In the genomic region with DNA sequence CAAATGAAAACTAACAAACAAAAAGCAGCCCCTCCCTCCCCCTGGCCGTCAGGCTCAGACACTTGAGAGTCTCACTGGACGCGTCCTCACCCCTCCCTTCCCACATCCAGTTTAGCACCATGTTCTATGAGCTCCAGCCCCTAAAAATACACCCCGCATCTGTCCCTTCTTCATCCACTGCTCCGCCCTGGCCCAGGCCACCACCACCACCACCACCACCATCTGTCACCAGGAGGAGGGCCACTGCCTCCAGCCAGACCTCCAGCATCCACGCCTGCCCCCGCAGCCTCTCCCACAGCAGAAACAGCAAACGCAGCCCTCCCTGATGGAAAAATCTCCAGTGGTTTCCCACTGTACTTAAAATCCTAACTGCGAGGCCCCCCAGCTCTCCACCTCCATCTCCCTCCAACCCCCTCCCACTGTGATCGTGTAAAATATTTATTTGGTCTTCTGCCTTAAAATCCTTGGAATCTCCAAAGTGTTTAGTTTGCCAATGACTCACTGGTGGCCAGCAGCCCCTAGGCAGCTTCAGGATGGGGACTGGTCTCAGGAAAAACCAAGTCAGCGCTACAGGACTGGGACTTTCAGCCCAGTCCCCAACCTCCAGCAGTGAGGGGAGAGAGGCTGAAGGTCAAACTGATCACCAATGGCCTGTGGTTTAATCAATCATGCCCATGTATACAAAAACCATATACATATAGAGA, we compare ENCODE assay signal across 16 cellular contexts.
DNase-seq lines count a peak whose midpoint lies in the region; ATAC-seq and TF ChIP-seq lines count a peak whose summit lies in the region.
"Had no signal": no experiment of that assay in that cellular context is flagged by ENCODE, and none has a peak within 500 bp of the region (broad histone marks: within the 10 kb centered on the region; RNA-seq: fewer than 3 reads in every experiment).

No MANE protein-coding gene starts in this region.

- H3K4me2 ChIP-seq in BLaER1, result peak overlapping the region; percentile 46
- H3K4me2 ChIP-seq: PC-9 had no signal

- H3K27me3 ChIP-seq in BLaER1 (no peaks in the 10 kb centered on the region), testis (no peaks in the 10 kb centered on the region)

- H3K27ac ChIP-seq in BLaER1 (no peak overlapping the region), testis (no peak overlapping the region)
- H3K27ac ChIP-seq: coronary artery, PC-9, SK-N-MC had no signal

- peaks cover 14% of the 10 kb centered on the region for H3K36me3 Mint-ChIP-seq in HFFc6 (ENCODE audit: low read depth)

- no peak for TF ChIP-seq POLR2A in testis (IDR thresholded peaks at IDR 0.05)

- H3K27ac Mint-ChIP-seq in HFFc6, result peak overlapping the region; percentile 81
- H3K27ac Mint-ChIP-seq: activated naive CD4-positive, alpha-beta T cell treated with anti-CD3 and anti-CD28 coated beads, Interleukin-2, amount 50 U/mL, for 72 hours; activated T-helper 1 cell treated with anti-CD3 and anti-CD28 coated beads, Interleukin-12 subunit alpha, Interleukin-12 subunit beta, Interleukin-2, Interleukin-4 antibody, amounts not matched to agents 30 ng/mL and 10 ng/mL and 1 ng/mL, durations not matched to agents 14 hours and 24 hours and 36 hours had no signal

- H3K9ac ChIP-seq in BLaER1, result no peak overlapping the region

- WGBS in testis, 2 donors, result 84% methylated on average over 11 of the region's 11 CpGs

- no peaks in the 10 kb centered on the region for H3K36me3 ChIP-seq in BLaER1
- no peaks in the 10 kb centered on the region for H3K36me3 ChIP-seq in testis (ENCODE audit: low read depth, missing control alignments)

- peaks cover 64% of the 10 kb centered on the region for H3K4me1 Mint-ChIP-seq in HFFc6 (ENCODE audit: low read depth)

- H3K4me3 Mint-ChIP-seq in HFFc6, result peak overlapping the region; percentile 45
- H3K4me3 Mint-ChIP-seq: activated T-helper 1 cell treated with anti-CD3 and anti-CD28 coated beads, Interleukin-12 subunit alpha, Interleukin-12 subunit beta, Interleukin-2, Interleukin-4 antibody, amounts not matched to agents 30 ng/mL and 10 ng/mL and 1 ng/mL, durations not matched to agents 14 hours and 24 hours and 36 hours had no signal

- ATAC-seq in HG03108 (IDR thresholded peaks at IDR 0.05; ENCODE audit: unreplicated experiment) (no peak), GM21528 (IDR thresholded peaks at IDR 0.05; ENCODE audit: low FRiP score, unreplicated experiment) (no peak)
- ATAC-seq: activated naive CD4-positive, alpha-beta T cell treated with anti-CD3 and anti-CD28 coated beads, Interleukin-2, amount 50 U/mL, for 72 hours had no signal

- no peak overlapping the region for H3K4me3 ChIP-seq in BLaER1
- H3K4me3 ChIP-seq in testis, result no peak overlapping the region
- H3K4me3 ChIP-seq: coronary artery, PC-9, SK-N-MC had no signal

- peaks cover 2% of the 10 kb centered on the region for H3K27me3 Mint-ChIP-seq in HFFc6 (ENCODE audit: insufficient read depth)

- no peaks in the 10 kb centered on the region for H4K20me1 ChIP-seq in BLaER1

- intact Hi-C loops in testis (cut with DNase I; ENCODE audit: low total_unique reads), result loop anchor here (5.0 kb wide), 2 partner anchors 201 to 716 kb away; partner anchors contain the start of gene NCOR2

- H3K4me1 ChIP-seq in BLaER1 (peaks cover 80% of the 10 kb centered on the region), testis (peaks cover 29% of the 10 kb centered on the region)

- TF ChIP-seq CTCF in HFFc6 (IDR thresholded peaks at IDR 0.05) (no peak), testis (IDR thresholded peaks at IDR 0.05) (no peak)

- DNase-seq in HFFc6 (no peak), amniotic stem cell (lab: John Stamatoyannopoulos, UW) (peak; percentile 28), myocyte (ENCODE audit: low read depth) (peak; percentile 89), testis (no peak), NCI-H1436 treated with DMSO at 0.1 percent for 48 hours (lab: John Stamatoyannopoulos, UW) (no peak)
- DNase-seq: activated CD4-positive, CD25-positive, alpha-beta regulatory T cell treated with anti-CD3 and anti-CD28 coated beads, Interleukin-2, amount 50 U/mL, for 72 hours; foreskin melanocyte; NCI-H2171 treated with DMSO at 0.1 percent for 48 hours; PC-9 had no signal

- H3K9me3 ChIP-seq in BLaER1 (peaks cover 10% of the 10 kb centered on the region), testis (no peaks in the 10 kb centered on the region)

- H3K9me3 Mint-ChIP-seq in HFFc6, result peaks cover 17% of the 10 kb centered on the region

Comparison
In these comparisons a context has a peak if more than half of its experiments do, and no peak if none do; other contexts are left out.
1. DNase-seq: peak in amniotic stem cell (single experiment) and myocyte (single experiment); none in HFFc6 (single experiment), testis (single experiment) and NCI-H1436 treated with DMSO at 0.1 percent for 48 hours (single experiment).